ENCODE assay signal across 31 cellular contexts in the genomic region with DNA sequence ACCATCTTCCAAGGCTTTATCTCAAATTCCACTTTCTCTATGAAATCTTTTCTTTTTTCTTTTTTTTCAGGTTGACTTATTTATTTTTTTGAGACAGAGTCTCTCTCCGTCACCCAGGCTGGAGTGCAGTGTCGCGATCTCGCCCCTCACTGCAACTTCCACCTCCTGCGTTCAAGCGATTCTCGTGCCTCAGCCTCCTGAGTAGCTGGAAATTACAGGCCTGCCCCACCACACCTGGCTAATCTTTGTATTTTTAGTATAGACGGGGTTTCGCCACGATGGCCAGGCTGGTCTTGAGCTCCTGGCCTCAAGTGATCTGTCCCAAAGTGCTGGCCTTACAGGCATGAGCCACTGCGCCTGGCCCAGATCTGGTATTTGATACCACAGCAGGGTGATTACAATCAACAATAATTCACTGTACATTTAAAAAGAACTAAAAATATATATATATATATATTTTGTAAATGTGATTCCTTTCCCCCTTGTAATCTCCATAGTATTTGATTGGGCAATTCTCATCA.
"Had no signal": no experiment of that assay in that cellular context is flagged by ENCODE, and none has a peak within 500 bp of the region (broad histone marks: within the 10 kb centered on the region; RNA-seq: fewer than 3 reads in every experiment).

No MANE protein-coding gene starts in this region.

- H3K27ac ChIP-seq: body of pancreas, KMS-11, SJCRH30 had no signal

- H3K9me3 Mint-ChIP-seq: activated CD4-positive, alpha-beta T cell treated with anti-CD3 and anti-CD28 coated beads, Interleukin-2, amount 10 ng/mL, durations not matched to agents 24 days and 14 days; activated naive CD4-positive, alpha-beta T cell treated with anti-CD3 and anti-CD28 coated beads for 36 hours; activated T-cell treated with anti-CD3 and anti-CD28 coated beads, Interleukin-2, amount 50 U/mL, for 4 hours; activated T-helper 17 cell treated with anti-CD3 and anti-CD28 coated beads, Interleukin-2, amount 50 U/mL, for 72 hours; T-helper 1 cell treated with Interleukin-12 subunit alpha and Interleukin-12 subunit beta and Interleukin-4 antibody, amounts not matched to agents 30 μg/mL and 1 μg/mL, for 36 hours had no signal

- H3K9ac ChIP-seq: KMS-11, SK-N-SH had no signal

- H3K4me2 ChIP-seq: KMS-11, SK-N-SH had no signal

- H3K4me3 Mint-ChIP-seq: activated B cell treated with CpG ODN at 0.5 μM for 24 hours; activated CD4-positive, alpha-beta T cell treated with anti-CD3 and anti-CD28 coated beads, Interleukin-2, amount 10 ng/mL, durations not matched to agents 24 days and 14 days; activated CD8-positive, alpha-beta memory T cell treated with anti-CD3 and anti-CD28 coated beads, Interleukin-2, amount 10 ng/mL, durations not matched to agents 7 days and 5 days; activated naive CD4-positive, alpha-beta T cell treated with anti-CD3 and anti-CD28 coated beads for 36 hours; activated naive CD8-positive, alpha-beta T cell; activated T-cell treated with anti-CD3 and anti-CD28 coated beads, Interleukin-2, amount 50 U/mL, for 4 hours; activated T-helper 17 cell treated with anti-CD3 and anti-CD28 coated beads, Interleukin-2, amount 50 U/mL, for 72 hours; T-helper 1 cell treated with Interleukin-12 subunit alpha and Interleukin-12 subunit beta and Interleukin-4 antibody, amounts not matched to agents 30 μg/mL and 1 μg/mL, for 36 hours had no signal

- H3K36me3 Mint-ChIP-seq: activated CD8-positive, alpha-beta memory T cell treated with anti-CD3 and anti-CD28 coated beads, Interleukin-2, amount 10 ng/mL, durations not matched to agents 7 days and 5 days; activated naive CD8-positive, alpha-beta T cell had no signal

- ATAC-seq: activated CD8-positive, alpha-beta memory T cell treated with anti-CD3 and anti-CD28 coated beads, Interleukin-2, amount 10 ng/mL, durations not matched to agents 7 days and 5 days; activated T-cell treated with anti-CD3 and anti-CD28 coated beads, Interleukin-2, amount 50 U/mL, for 4 hours; activated T-helper 17 cell treated with anti-CD3 and anti-CD28 coated beads, Interleukin-2, amount 50 U/mL, for 72 hours; body of pancreas; Panc1 had no signal

- H3K4me1 Mint-ChIP-seq: activated B cell treated with CpG ODN at 0.5 μM for 24 hours; activated CD4-positive, alpha-beta T cell treated with anti-CD3 and anti-CD28 coated beads, Interleukin-2, amount 10 ng/mL, durations not matched to agents 24 days and 14 days; activated T-helper 17 cell treated with anti-CD3 and anti-CD28 coated beads, Interleukin-2, amount 50 U/mL, for 72 hours had no signal

- H3K27me3 Mint-ChIP-seq: activated CD4-positive, alpha-beta T cell treated with anti-CD3 and anti-CD28 coated beads, Interleukin-2, amount 10 ng/mL, durations not matched to agents 24 days and 14 days had no signal

- DNase-seq: activated B cell treated with CpG ODN at 0.5 μM for 24 hours; activated CD4-positive, alpha-beta T cell treated with anti-CD3 and anti-CD28 coated beads for 1 hour; activated CD4-positive, alpha-beta T cell treated with anti-CD3 and anti-CD28 coated beads, Interleukin-2, amount 10 ng/mL, durations not matched to agents 24 days and 14 days; activated CD4-positive, alpha-beta T cell treated with anti-CD3 and anti-CD28 coated beads, Interleukin-2, amount 50 U/mL, for 48 hours; activated CD8-positive, alpha-beta memory T cell treated with anti-CD3 and anti-CD28 coated beads, Interleukin-2, amount 10 ng/mL, durations not matched to agents 7 days and 5 days; activated gamma-delta T cell; activated naive CD4-positive, alpha-beta T cell treated with anti-CD3 and anti-CD28 coated beads for 36 hours; activated T-cell treated with anti-CD3 and anti-CD28 coated beads, Interleukin-2, amount 50 U/mL, for 4 hours; body of pancreas; NCI-H1092; NCI-H1417; NCI-H1694; NCI-H2029; NCI-H2107; NCI-H2171 treated with DMSO at 0.1 percent for 48 hours; NCI-H510A treated with DMSO at 0.1 percent for 48 hours; NCI-H69; NK-92 treated with Interleukin-12 subunit alpha and Interleukin-12 subunit beta, amount 100 ng/mL, for 24 hours; OCI-M1; Right ventricle myocardium superior; RPMI8226; SJCRH30; SK-N-SH; SW 1271; T-helper 9 cell had no signal

- H3K4me3 ChIP-seq: body of pancreas, SJCRH30 had no signal

- H3K36me3 ChIP-seq: SJCRH30 had no signal

- H3K27ac Mint-ChIP-seq: activated B cell treated with CpG ODN at 0.5 μM for 24 hours; activated CD4-positive, alpha-beta T cell treated with anti-CD3 and anti-CD28 coated beads, Interleukin-2, amount 10 ng/mL, durations not matched to agents 24 days and 14 days; activated CD8-positive, alpha-beta memory T cell treated with anti-CD3 and anti-CD28 coated beads, Interleukin-2, amount 10 ng/mL, durations not matched to agents 7 days and 5 days; activated naive CD4-positive, alpha-beta T cell treated with anti-CD3 and anti-CD28 coated beads for 36 hours; activated naive CD8-positive, alpha-beta T cell; activated T-helper 17 cell treated with anti-CD3 and anti-CD28 coated beads, Interleukin-2, amount 50 U/mL, for 72 hours; T-helper 1 cell treated with Interleukin-12 subunit alpha and Interleukin-12 subunit beta and Interleukin-4 antibody, amounts not matched to agents 30 μg/mL and 1 μg/mL, for 36 hours had no signal

- H3K4me1 ChIP-seq: body of pancreas, SJCRH30 had no signal

- FAIRE-seq: bronchial epithelial cell had no signal

- H3K9me3 ChIP-seq: body of pancreas, SJCRH30, SK-N-SH had no signal

- H3K27me3 ChIP-seq: body of pancreas, SJCRH30 had no signal
